ENCODE assay signal across 23 cellular contexts in genomic region chr6:158627940-158628211, GRCh38. TPM values are rescaled to one million over a fixed set of nuclear protein-coding genes. Genes with fewer than 3 reads are reported as not detected.
DNase-seq lines count a peak whose midpoint lies in the region; ATAC-seq and TF ChIP-seq lines count a peak whose summit lies in the region.
"Had no signal": no experiment of that assay in that cellular context is flagged by ENCODE, and none has a peak within 500 bp of the region (broad histone marks: within the 10 kb centered on the region; RNA-seq: fewer than 3 reads in every experiment).

No MANE protein-coding gene starts in this region.

- ATAC-seq in activated CD8-positive, alpha-beta T cell treated with anti-CD3 and anti-CD28 coated beads, Interleukin-2, amount 10 ng/mL, durations not matched to agents 7 days and 5 days, result no peak
- no peak for ATAC-seq in HG02678 (IDR thresholded peaks at IDR 0.05; ENCODE audit: unreplicated experiment)
- ATAC-seq: heart right ventricle had no signal

- H3K27me3 Mint-ChIP-seq in activated naive CD4-positive, alpha-beta T cell treated with anti-CD3 and anti-CD28 coated beads for 36 hours (ENCODE audit: low read depth), result no peaks in the 10 kb centered on the region
- no peaks in the 10 kb centered on the region for H3K27me3 Mint-ChIP-seq in activated CD8-positive, alpha-beta T cell treated with anti-CD3 and anti-CD28 coated beads, Interleukin-2, amount 10 ng/mL, durations not matched to agents 7 days and 5 days (ENCODE audit: low read depth)
- H3K27me3 Mint-ChIP-seq: activated CD4-positive, alpha-beta memory T cell treated with anti-CD3 and anti-CD28 coated beads for 36 hours; IgD-negative memory B cell had no signal

- peaks cover 42% of the 10 kb centered on the region for H3K36me3 Mint-ChIP-seq in activated naive CD4-positive, alpha-beta T cell treated with anti-CD3 and anti-CD28 coated beads for 36 hours (ENCODE audit: low read depth)
- peaks cover 61% of the 10 kb centered on the region for H3K36me3 Mint-ChIP-seq in activated CD8-positive, alpha-beta T cell treated with anti-CD3 and anti-CD28 coated beads, Interleukin-2, amount 10 ng/mL, durations not matched to agents 7 days and 5 days (ENCODE audit: low read depth)

- no peaks in the 10 kb centered on the region for H3K9me3 Mint-ChIP-seq in activated naive CD4-positive, alpha-beta T cell treated with anti-CD3 and anti-CD28 coated beads for 36 hours
- H3K9me3 Mint-ChIP-seq in activated CD8-positive, alpha-beta T cell treated with anti-CD3 and anti-CD28 coated beads, Interleukin-2, amount 10 ng/mL, durations not matched to agents 7 days and 5 days (ENCODE audit: insufficient read depth), result no peaks in the 10 kb centered on the region
- H3K9me3 Mint-ChIP-seq: activated CD4-positive, alpha-beta memory T cell treated with anti-CD3 and anti-CD28 coated beads for 36 hours; IgD-negative memory B cell had no signal

- no peak for TF ChIP-seq CTCF in tibial artery (IDR thresholded peaks at IDR 0.05)

- no peak for DNase-seq in activated naive CD4-positive, alpha-beta T cell treated with anti-CD3 and anti-CD28 coated beads for 36 hours
- DNase-seq in activated naive CD4-positive, alpha-beta T cell treated with Interleukin-2 at 50 U/mL for 16 hours, result no peak
- peak; percentile 19 for DNase-seq in activated CD8-positive, alpha-beta T cell treated with anti-CD3 and anti-CD28 coated beads, Interleukin-2, amount 10 ng/mL, durations not matched to agents 7 days and 5 days
- peak; percentile 71 for DNase-seq in mesenteric fat pad (ENCODE audit: low spot score)
- DNase-seq in tibial artery, result peak in 1 of 2 donors; percentile 62
- DNase-seq in GM19238 (ENCODE audit: insufficient read length, low spot score), result no peak
- no peak for DNase-seq in NAMALWA (ENCODE audit: low spot score)
- DNase-seq: C1 segment of cervical spinal cord; DMS153; heart right ventricle; MG63; NCI-H146; NCI-H2171 treated with DMSO at 0.1 percent for 48 hours; Right ventricle myocardium superior; sigmoid colon; stimulated activated CD4-positive, alpha-beta T cell treated with anti-CD3 and anti-CD28 coated beads, Interleukin-1b, Interleukin-23, amount 100 ng/mL, for 48 hours; T-helper 1 cell had no signal

- CTCF ChIA-PET in activated naive CD4-positive, alpha-beta T cell treated with anti-CD3 and anti-CD28 coated beads for 36 hours (lab: Charles Lee), result interaction anchor here (1.2 kb wide), 2 partner anchors 12 to 34 kb away, joined by 3 to 4 read pairs; no protein-coding TSS in a partner anchor
- CTCF ChIA-PET in activated CD8-positive, alpha-beta T cell treated with anti-CD3 and anti-CD28 coated beads, Interleukin-2, amount 10 ng/mL, durations not matched to agents 7 days and 5 days (lab: Charles Lee), result interaction anchor here (1.2 to 1.8 kb wide), 3 partner anchors 24 to 63 kb away, joined by 3 to 6 read pairs (median 4); no protein-coding TSS in a partner anchor

- H3K9me3 ChIP-seq in tibial artery, result no peaks in the 10 kb centered on the region
- H3K9me3 ChIP-seq: ascending aorta, heart right ventricle, MG63, ovary, sigmoid colon, stomach had no signal

- H3K27ac ChIP-seq in tibial artery, result peak overlapping the region; percentile 94
- H3K27ac ChIP-seq: ascending aorta, ovary, sigmoid colon, stomach had no signal

- H3K27me3 ChIP-seq in tibial artery, result no peaks in the 10 kb centered on the region
- H3K27me3 ChIP-seq: ascending aorta, heart right ventricle, MG63, ovary, sigmoid colon, stomach had no signal

- H3K4me3 ChIP-seq in tibial artery, result no peak overlapping the region
- H3K4me3 ChIP-seq: ascending aorta, heart right ventricle, MG63, ovary, sigmoid colon, stomach had no signal

- H3K4me1 Mint-ChIP-seq in activated naive CD4-positive, alpha-beta T cell treated with anti-CD3 and anti-CD28 coated beads for 36 hours (ENCODE audit: low read depth), result peaks cover 30% of the 10 kb centered on the region
- H3K4me1 Mint-ChIP-seq in activated CD8-positive, alpha-beta T cell treated with anti-CD3 and anti-CD28 coated beads, Interleukin-2, amount 10 ng/mL, durations not matched to agents 7 days and 5 days (ENCODE audit: low read depth), result peaks cover 38% of the 10 kb centered on the region

- POLR2A ChIA-PET in activated CD8-positive, alpha-beta T cell treated with anti-CD3 and anti-CD28 coated beads, Interleukin-2, amount 10 ng/mL, durations not matched to agents 7 days and 5 days (lab: Charles Lee), result interaction anchor here (1.0 kb wide), 1 partner anchor 15 kb away, joined by 3 read pairs; no protein-coding TSS in a partner anchor

- intact Hi-C loops in activated naive CD4-positive, alpha-beta T cell treated with anti-CD3 and anti-CD28 coated beads for 36 hours (cut with micrococcal nuclease), result no loop called here
- intact Hi-C loops in tibial artery (cut with DNase I; ENCODE audit: low total_unique reads), result no loop called here

- peak overlapping the region; percentile 28 for H3K27ac Mint-ChIP-seq in activated naive CD4-positive, alpha-beta T cell treated with anti-CD3 and anti-CD28 coated beads for 36 hours
- H3K27ac Mint-ChIP-seq in activated CD8-positive, alpha-beta T cell treated with anti-CD3 and anti-CD28 coated beads, Interleukin-2, amount 10 ng/mL, durations not matched to agents 7 days and 5 days, result peak overlapping the region; percentile 40

- peaks cover 0 to 39% (median 3%) of the 10 kb centered on the region in 3 donors for H3K36me3 ChIP-seq in tibial artery
- H3K36me3 ChIP-seq: ovary had no signal

- H3K4me1 ChIP-seq in tibial artery, result peaks cover 0 to 76% (median 38%) of the 10 kb centered on the region in 4 donors

- no peak overlapping the region for H3K4me3 Mint-ChIP-seq in activated naive CD4-positive, alpha-beta T cell treated with anti-CD3 and anti-CD28 coated beads for 36 hours
- H3K4me3 Mint-ChIP-seq in activated CD8-positive, alpha-beta T cell treated with anti-CD3 and anti-CD28 coated beads, Interleukin-2, amount 10 ng/mL, durations not matched to agents 7 days and 5 days, result no peak overlapping the region
- H3K4me3 Mint-ChIP-seq: activated CD4-positive, alpha-beta memory T cell treated with anti-CD3 and anti-CD28 coated beads for 36 hours had no signal

RNA-seq across cellular contexts. Expression of gene DYNLT1, which starts 16.7 kb away (rescaled TPM):
- total RNA-seq in activated naive CD4-positive, alpha-beta T cell treated with anti-CD3 and anti-CD28 coated beads for 36 hours, result 100 to 1,000 TPM in 1 of 2 experiments, 10 to 100 TPM in 1; 99.1 to 107 TPM
- total RNA-seq in activated CD8-positive, alpha-beta T cell treated with anti-CD3 and anti-CD28 coated beads, Interleukin-2, amount 10 ng/mL, durations not matched to agents 7 days and 5 days, result 10 to 100 TPM; 79.0 to 86.4 TPM
- 95.1 TPM for total RNA-seq in mesenteric fat pad

RNA-seq across cellular contexts. Expression of gene SYTL3, which starts 22.0 kb away (rescaled TPM):
- total RNA-seq in activated naive CD4-positive, alpha-beta T cell treated with anti-CD3 and anti-CD28 coated beads for 36 hours, result 100 to 1,000 TPM; 115 to 120 TPM
- total RNA-seq in activated CD8-positive, alpha-beta T cell treated with anti-CD3 and anti-CD28 coated beads, Interleukin-2, amount 10 ng/mL, durations not matched to agents 7 days and 5 days, result 10 to 100 TPM; 43.5 to 48.3 TPM
- total RNA-seq in mesenteric fat pad, result 4.1 TPM

Comparison
In these comparisons a context has a peak if more than half of its experiments do, and no peak if none do; other contexts are left out.
1. DNase-seq: peak in activated CD8-positive, alpha-beta T cell treated with anti-CD3 and anti-CD28 coated beads, Interleukin-2, amount 10 ng/mL, durations not matched to agents 7 days and 5 days (single experiment) and mesenteric fat pad (single experiment); none in activated naive CD4-positive, alpha-beta T cell treated with anti-CD3 and anti-CD28 coated beads for 36 hours (single experiment), activated naive CD4-positive, alpha-beta T cell treated with Interleukin-2 at 50 U/mL for 16 hours (single experiment), GM19238 (single experiment) and NAMALWA (single experiment).